28 cellular contexts compared by ENCODE assay signal in the genomic region with DNA sequence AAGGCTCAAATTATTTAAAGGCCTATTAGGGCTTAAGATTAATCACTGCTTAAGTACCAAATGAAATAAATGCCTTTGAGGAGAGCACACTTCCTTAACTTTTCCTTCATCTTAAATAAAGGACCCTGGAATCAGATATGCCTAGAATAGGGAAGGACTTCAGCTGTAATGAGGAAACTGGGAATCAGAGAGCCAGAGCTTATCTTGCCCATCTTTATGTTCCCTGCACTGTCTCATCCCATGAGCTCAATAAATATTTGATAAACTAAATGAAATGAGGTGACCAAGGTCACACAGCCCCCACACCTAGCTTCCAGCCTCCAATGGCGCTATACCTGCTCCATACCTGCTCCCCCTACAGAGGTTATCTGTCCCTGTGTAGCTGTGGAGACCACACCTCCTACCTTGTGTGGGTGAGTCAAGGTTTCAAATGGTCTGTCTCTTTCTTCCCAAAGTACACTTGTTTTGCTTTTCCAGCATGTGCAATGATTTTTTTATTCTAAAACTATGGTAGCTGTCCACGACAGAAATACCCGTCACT.
"Had no signal": no experiment of that assay in that cellular context is flagged by ENCODE, and none has a peak within 500 bp of the region (broad histone marks: within the 10 kb centered on the region; RNA-seq: fewer than 3 reads in every experiment).

No MANE protein-coding gene starts in this region.

- H3K27me3 Mint-ChIP-seq: memory B cell, type B pancreatic cell had no signal

- H3K27ac Mint-ChIP-seq: effector memory CD8-positive, alpha-beta T cell; immature natural killer cell; memory B cell; nephron; neural progenitor cell; stimulated activated effector memory CD8-positive, alpha-beta T cell treated with anti-CD3 and anti-CD28 coated beads, Interleukin-12 subunit alpha, Interleukin-12 subunit beta, amount 100 ng/mL, for 72 hours; type B pancreatic cell had no signal

- H3K4me3 Mint-ChIP-seq: effector memory CD8-positive, alpha-beta T cell; immature natural killer cell; memory B cell; naive thymus-derived CD4-positive, alpha-beta T cell; nephron; neural progenitor cell; stimulated activated effector memory CD8-positive, alpha-beta T cell treated with anti-CD3 and anti-CD28 coated beads, Interleukin-12 subunit alpha, Interleukin-12 subunit beta, amount 100 ng/mL, for 72 hours; type B pancreatic cell had no signal

- DNase-seq: cortex of kidney; effector memory CD8-positive, alpha-beta T cell; erythroblast; esophagus squamous epithelium; foreskin melanocyte; glutamatergic neuron; heart right ventricle; hypothalamus; immature natural killer cell; naive thymus-derived CD4-positive, alpha-beta T cell; stimulated activated CD4-positive, alpha-beta T cell treated with anti-CD3 and anti-CD28 coated beads, Interleukin-2, amount 100 ng/mL, for 24 hours; stimulated activated CD4-positive, alpha-beta T cell treated with anti-CD3 and anti-CD28 coated beads, Interleukin-4, amount 100 ng/mL, for 24 hours; stimulated activated naive CD4-positive, alpha-beta T cell treated with Interleukin-2 at 50 U/mL for 16 hours; stomach; thyroid gland had no signal

- H3K36me3 ChIP-seq: esophagus squamous epithelium, heart right ventricle, neural progenitor cell, prostate gland, right atrium auricular region, stomach, thyroid gland had no signal

- H2AFZ ChIP-seq: neural progenitor cell, parathyroid adenoma had no signal

- H3K4me2 ChIP-seq: neural progenitor cell had no signal

- H3K4me1 ChIP-seq: heart right ventricle, parathyroid adenoma, prostate gland, right atrium auricular region, thyroid gland had no signal

- H3K4me3 ChIP-seq: esophagus squamous epithelium, heart right ventricle, lung, neural progenitor cell, prostate gland, right atrium auricular region, stomach, thyroid gland had no signal

- H3K36me3 Mint-ChIP-seq: immature natural killer cell; neural progenitor cell; stimulated activated effector memory CD8-positive, alpha-beta T cell treated with anti-CD3 and anti-CD28 coated beads, Interleukin-12 subunit alpha, Interleukin-12 subunit beta, amount 100 ng/mL, for 72 hours; type B pancreatic cell had no signal

- H3K27ac ChIP-seq: esophagus squamous epithelium, heart right ventricle, neural progenitor cell, parathyroid adenoma, prostate gland, right atrium auricular region, stomach, thyroid gland had no signal

- H3K4me1 Mint-ChIP-seq: immature natural killer cell; naive thymus-derived CD4-positive, alpha-beta T cell; nephron; stimulated activated effector memory CD8-positive, alpha-beta T cell treated with anti-CD3 and anti-CD28 coated beads, Interleukin-12 subunit alpha, Interleukin-12 subunit beta, amount 100 ng/mL, for 72 hours had no signal

- FAIRE-seq: endometrium, keratinocyte had no signal

- ATAC-seq: effector memory CD8-positive, alpha-beta T cell; heart right ventricle; left lobe of liver; naive thymus-derived CD4-positive, alpha-beta T cell; sciatic nerve; stimulated activated effector memory CD8-positive, alpha-beta T cell treated with anti-CD3 and anti-CD28 coated beads, Interleukin-12 subunit alpha, Interleukin-12 subunit beta, amount 100 ng/mL, for 72 hours had no signal

- H3K27me3 ChIP-seq: esophagus squamous epithelium, heart right ventricle, neural progenitor cell, right atrium auricular region, stomach, thyroid gland had no signal

- H3K9me3 ChIP-seq: esophagus squamous epithelium, prostate gland, stomach, thyroid gland had no signal

- H3K79me2 ChIP-seq: parathyroid adenoma had no signal

- H3K9ac ChIP-seq: neural progenitor cell, parathyroid adenoma had no signal
